Comparison of ENCODE assay signal across 8 cellular contexts in genomic region chr12:9564418-9564817, GRCh38. TPM values are rescaled to one million over a fixed set of nuclear protein-coding genes. Genes with fewer than 3 reads are reported as not detected.
DNase-seq lines count a peak whose midpoint lies in the region; ATAC-seq, FAIRE-seq and TF ChIP-seq lines count a peak whose summit lies in the region.
"Not testable (repeated sequence)": the region's sequence is repeated elsewhere in the genome, so short reads cannot be mapped to it uniquely, and the experiment has no call there.
"Had no signal": no experiment of that assay in that cellular context is flagged by ENCODE, and none has a peak within 500 bp of the region (broad histone marks: within the 10 kb centered on the region; RNA-seq: fewer than 3 reads in every experiment).

No MANE protein-coding gene starts in this region.

- H3K27ac Mint-ChIP-seq in central memory CD8-positive, alpha-beta T cell (ENCODE audit: low read depth); stimulated activated effector memory CD8-positive, alpha-beta T cell treated with anti-CD3 and anti-CD28 coated beads, Interleukin-12 subunit alpha, Interleukin-12 subunit beta, amount 100 ng/mL, for 72 hours: not testable (repeated sequence)

- H3K79me2 ChIP-seq in keratinocyte (ENCODE audit: control insufficient read depth, insufficient read depth, low read length) = not testable (repeated sequence)

- dilution Hi-C loops in keratinocyte (cut with MboI; ENCODE audit: extremely low pct_ligation_motif_present, low sequenced_read_pairs) = not testable (repeated sequence)

- not testable (repeated sequence) for H3K4me3 ChIP-seq in A549; keratinocyte (ENCODE audit: control insufficient read depth in 2 of 3, extremely low read depth in 1 of 3, insufficient read depth in 2 of 3, low read depth in 1 of 3, low read length in 3 of 3)

- not testable (repeated sequence) for H4K20me1 ChIP-seq in keratinocyte (ENCODE audit: control insufficient read depth, extremely low read depth, insufficient read depth, low read length)

- H3K27me3 ChIP-seq in keratinocyte (ENCODE audit: control insufficient read depth, extremely low read depth, insufficient read depth, low read length) = not testable (repeated sequence)

- not testable (repeated sequence) for H3K9ac ChIP-seq in keratinocyte (ENCODE audit: control insufficient read depth, extremely low read depth, insufficient read depth, low read length)

- not testable (repeated sequence) for H3K9me1 ChIP-seq in keratinocyte (ENCODE audit: control insufficient read depth, extremely low read depth, insufficient read depth, low read length)

- not testable (repeated sequence) for DNase-seq in A549 (ENCODE audit: low read depth in 1 of 2, low spot score in 1 of 2); GM19239 (ENCODE audit: insufficient read length, low spot score); central memory CD8-positive, alpha-beta T cell (ENCODE audit: low spot score in 2 of 2); keratinocyte (ENCODE audit: low read depth, low spot score); stimulated activated effector memory CD8-positive, alpha-beta T cell treated with anti-CD3 and anti-CD28 coated beads, Interleukin-12 subunit alpha, Interleukin-12 subunit beta, amount 100 ng/mL, for 72 hours (ENCODE audit: low spot score in 2 of 2)
- peak; percentile 18 for DNase-seq in RPMI8226

- FAIRE-seq in A549 (lab: Jason Lieb, UNC) (peak; percentile 90), GM19239 (lab: Jason Lieb, UNC) (peak; percentile 78), keratinocyte (lab: Jason Lieb, UNC) (peak; percentile 74)

- not testable (repeated sequence) for H3K27ac ChIP-seq in A549; keratinocyte (ENCODE audit: control insufficient read depth, insufficient read depth, low read length)

- TF ChIP-seq RAD21 in A549 (conservative IDR thresholded peaks at IDR 0.05 in 1 of 2, IDR thresholded peaks at IDR 0.05 in 1 of 2) = not testable (repeated sequence)

- H3K36me3 Mint-ChIP-seq in central memory CD8-positive, alpha-beta T cell (ENCODE audit: insufficient read depth); stimulated activated effector memory CD8-positive, alpha-beta T cell treated with anti-CD3 and anti-CD28 coated beads, Interleukin-12 subunit alpha, Interleukin-12 subunit beta, amount 100 ng/mL, for 72 hours: not testable (repeated sequence)

- POLR2A ChIA-PET in A549 (lab: Yijun Ruan, JAX) = not testable (repeated sequence)

- ATAC-seq in A549 = not testable (repeated sequence)
- ATAC-seq in central memory CD8-positive, alpha-beta T cell (replicated peaks; ENCODE audit: extremely low read depth, poor library complexity, severe bottlenecking) = peak; percentile 64
- ATAC-seq in stimulated activated effector memory CD8-positive, alpha-beta T cell treated with anti-CD3 and anti-CD28 coated beads, Interleukin-12 subunit alpha, Interleukin-12 subunit beta, amount 100 ng/mL, for 72 hours = peak; percentile 100

- not testable (repeated sequence) for H3K9me3 Mint-ChIP-seq in central memory CD8-positive, alpha-beta T cell; stimulated activated effector memory CD8-positive, alpha-beta T cell treated with anti-CD3 and anti-CD28 coated beads, Interleukin-12 subunit alpha, Interleukin-12 subunit beta, amount 100 ng/mL, for 72 hours

- H3K4me1 ChIP-seq in A549; keratinocyte (ENCODE audit: control insufficient read depth, extremely low read depth, insufficient read depth, low read length): not testable (repeated sequence)

- H3K36me3 ChIP-seq in keratinocyte (ENCODE audit: control insufficient read depth in 2 of 2, extremely low read depth in 1 of 2, insufficient read depth in 2 of 2, low read length in 2 of 2) = not testable (repeated sequence)

- H2AFZ ChIP-seq in keratinocyte (ENCODE audit: control insufficient read depth, low read length) = not testable (repeated sequence)

- CTCF ChIA-PET in A549 (lab: Yijun Ruan, JAX) = not testable (repeated sequence)

- not testable (repeated sequence) for H3K27me3 Mint-ChIP-seq in central memory CD8-positive, alpha-beta T cell

- not testable (repeated sequence) for H3K4me2 ChIP-seq in A549; keratinocyte (ENCODE audit: control insufficient read depth, extremely low read depth, insufficient read depth, low read depth, low read length)

- H3K4me1 Mint-ChIP-seq in central memory CD8-positive, alpha-beta T cell; stimulated activated effector memory CD8-positive, alpha-beta T cell treated with anti-CD3 and anti-CD28 coated beads, Interleukin-12 subunit alpha, Interleukin-12 subunit beta, amount 100 ng/mL, for 72 hours: not testable (repeated sequence)

- TF ChIP-seq CTCF in A549 (IDR thresholded peaks at IDR 0.05); keratinocyte (optimal IDR thresholded peaks at IDR 0.05 in 1 of 3, IDR thresholded peaks at IDR 0.05 in 1 of 3, conservative IDR thresholded peaks at IDR 0.05 in 1 of 3; ENCODE audit: extremely low read depth in 1 of 3, insufficient read depth in 2 of 3, low read length in 3 of 3): not testable (repeated sequence)

- H3K9me3 ChIP-seq in A549; keratinocyte (ENCODE audit: control insufficient read depth, low read depth, low read length): not testable (repeated sequence)

- TF ChIP-seq POLR2A in A549 (IDR thresholded peaks at IDR 0.05; ENCODE audit: low read length) = not testable (repeated sequence)

- WGBS in A549 (ENCODE audit: missing lambda C conversion rate) = 63% methylated on average over 2 of the region's 2 CpGs

- not testable (repeated sequence) for H3K4me3 Mint-ChIP-seq in central memory CD8-positive, alpha-beta T cell; stimulated activated effector memory CD8-positive, alpha-beta T cell treated with anti-CD3 and anti-CD28 coated beads, Interleukin-12 subunit alpha, Interleukin-12 subunit beta, amount 100 ng/mL, for 72 hours

- TF ChIP-seq EP300 in A549 (IDR thresholded peaks at IDR 0.05) = not testable (repeated sequence)

RNA-seq across cellular contexts. Expression of gene KLRB1, which starts 43.3 kb away (rescaled TPM):
- polyA plus RNA-seq in A549 (2011; rRNA removed) (not detected in 2 replicates), A549 (2017; fragmentation: RNase III; extraction: RNeasy Plus Mini Kit Qiagen cat#74134 plus additional on column Dnase treatment) (not detected in 3 replicates), keratinocyte (not detected in 3 replicates)
- not detected in 2 replicates for polyA plus RNA-seq in A549 (2012; cell fraction: cytosol; rRNA removed)
- not detected in 2 replicates for polyA plus RNA-seq in A549 (2012; cell fraction: nucleus; rRNA removed)
- polyA minus RNA-seq in A549 (2011; rRNA and poly(A)+ RNA removed) = not detected in 2 replicates
- not detected for polyA plus RNA-seq in keratinocyte (2011; ENCODE audit: low read depth)
- not detected in 2 replicates for polyA plus RNA-seq in keratinocyte (2011; cell fraction: cytosol; rRNA removed)
- not detected in 2 replicates for polyA plus RNA-seq in keratinocyte (2011; cell fraction: nucleus; rRNA removed)
- not detected in 2 replicates for polyA plus RNA-seq in keratinocyte (2012; ENCODE audit: low replicate concordance)
- polyA minus RNA-seq in keratinocyte = not detected in 3 replicates
- not detected for polyA minus RNA-seq in keratinocyte (2011; cell fraction: cytosol; rRNA and poly(A)+ RNA removed)
- not detected in 2 replicates for polyA minus RNA-seq in keratinocyte (2011; cell fraction: nucleus; rRNA and poly(A)+ RNA removed)
- polyA plus RNA-seq: GM23248, H1 had no signal
